29 cellular contexts compared by ENCODE assay signal in the genomic region with DNA sequence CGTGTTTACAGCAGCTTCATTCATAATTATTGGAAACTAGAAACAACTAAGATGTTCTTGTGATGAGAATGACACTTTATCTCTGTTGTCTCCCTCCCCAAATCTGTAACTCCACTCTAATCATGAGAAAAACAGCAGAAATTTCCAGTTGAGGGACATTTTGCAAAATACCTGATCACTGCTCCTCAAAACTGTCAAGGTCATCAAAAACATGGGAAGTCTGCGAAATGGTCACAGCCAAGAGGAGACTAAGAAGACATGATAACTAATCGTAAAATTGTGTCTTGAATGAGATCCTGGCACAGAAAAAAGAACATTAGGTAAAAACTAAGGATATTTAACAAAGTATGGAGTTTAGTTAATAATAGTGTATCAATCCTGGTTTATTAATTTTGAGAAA.
"Had no signal": no experiment of that assay in that cellular context is flagged by ENCODE, and none has a peak within 500 bp of the region (broad histone marks: within the 10 kb centered on the region; RNA-seq: fewer than 3 reads in every experiment).

No MANE protein-coding gene starts in this region.

- H3K27ac ChIP-seq: stomach, suprapubic skin, testis, thoracic aorta, thyroid gland, tibial artery, tibial nerve, transverse colon, upper lobe of left lung, upper lobe of right lung, uterus, vagina had no signal

- H3K4me3 Mint-ChIP-seq: stimulated activated effector memory CD8-positive, alpha-beta T cell treated with anti-CD3 and anti-CD28 coated beads, Interleukin-12 subunit alpha, Interleukin-12 subunit beta, amount 100 ng/mL, for 72 hours; stimulated activated memory B cell treated with anti-CD40 and anti-IgM and Interleukin-4, amounts not matched to agents 10 μg/mL and 1 μg/mL and 100 μg/mL, for 72 hours; stimulated activated naive B cell treated with anti-CD40 and anti-IgM and Interleukin-4, amounts not matched to agents 10 μg/mL and 1 μg/mL and 100 μg/mL, for 72 hours; stimulated activated naive CD8-positive, alpha-beta T cell treated with anti-CD3 and anti-CD28 coated beads, Interleukin-15, amount 100 ng/mL, for 72 hours; stimulated activated naive CD8-positive, alpha-beta T cell treated with anti-CD3 and anti-CD28 coated beads, Interleukin-15, Interleukin-2, amounts not matched to agents 100 ng/mL and 50 ng/mL, for 24 hours; type B pancreatic cell had no signal

- H3K27me3 ChIP-seq: suprapubic skin, testis, thyroid gland, tibial nerve, transverse colon, upper lobe of left lung, upper lobe of right lung, uterus, vagina had no signal

- H3K36me3 ChIP-seq: stomach, suprapubic skin, thoracic aorta, thyroid gland, tibial artery, tibial nerve, transverse colon, upper lobe of left lung, upper lobe of right lung, uterus, vagina had no signal

- H3K4me3 ChIP-seq: stomach, suprapubic skin, testis, thoracic aorta, thyroid gland, tibial artery, tibial nerve, transverse colon, upper lobe of left lung, upper lobe of right lung, uterus, vagina had no signal

- H3K27ac Mint-ChIP-seq: stimulated activated effector memory CD8-positive, alpha-beta T cell treated with anti-CD3 and anti-CD28 coated beads, Interleukin-12 subunit alpha, Interleukin-12 subunit beta, amount 100 ng/mL, for 72 hours; stimulated activated memory B cell treated with anti-CD40 and anti-IgM and Interleukin-4, amounts not matched to agents 10 μg/mL and 1 μg/mL and 100 μg/mL, for 72 hours; stimulated activated naive B cell treated with anti-CD40 and anti-IgM and Interleukin-4, amounts not matched to agents 10 μg/mL and 1 μg/mL and 100 μg/mL, for 72 hours; stimulated activated naive CD8-positive, alpha-beta T cell treated with anti-CD3 and anti-CD28 coated beads, Interleukin-15, amount 100 ng/mL, for 72 hours; stimulated activated naive CD8-positive, alpha-beta T cell treated with anti-CD3 and anti-CD28 coated beads, Interleukin-15, Interleukin-2, amounts not matched to agents 100 ng/mL and 50 ng/mL, for 24 hours; type B pancreatic cell had no signal

- H3K27me3 Mint-ChIP-seq: stimulated activated memory B cell treated with anti-CD40 and anti-IgM and Interleukin-4, amounts not matched to agents 10 μg/mL and 1 μg/mL and 100 μg/mL, for 72 hours; stimulated activated naive B cell treated with anti-CD40 and anti-IgM and Interleukin-4, amounts not matched to agents 10 μg/mL and 1 μg/mL and 100 μg/mL, for 72 hours; stimulated activated naive CD8-positive, alpha-beta T cell treated with anti-CD3 and anti-CD28 coated beads, Interleukin-15, amount 100 ng/mL, for 72 hours; stimulated activated naive CD8-positive, alpha-beta T cell treated with anti-CD3 and anti-CD28 coated beads, Interleukin-15, Interleukin-2, amounts not matched to agents 100 ng/mL and 50 ng/mL, for 24 hours had no signal

- H3K9me3 ChIP-seq: stomach, suprapubic skin, testis, thoracic aorta, thyroid gland, tibial artery, tibial nerve, transverse colon, upper lobe of left lung, upper lobe of right lung, uterus, vagina had no signal

- FAIRE-seq: urothelium cell line had no signal

- H3K4me1 Mint-ChIP-seq: stimulated activated effector memory CD8-positive, alpha-beta T cell treated with anti-CD3 and anti-CD28 coated beads, Interleukin-12 subunit alpha, Interleukin-12 subunit beta, amount 100 ng/mL, for 72 hours; stimulated activated memory B cell treated with anti-CD40 and anti-IgM and Interleukin-4, amounts not matched to agents 10 μg/mL and 1 μg/mL and 100 μg/mL, for 72 hours; stimulated activated naive B cell treated with anti-CD40 and anti-IgM and Interleukin-4, amounts not matched to agents 10 μg/mL and 1 μg/mL and 100 μg/mL, for 72 hours; stimulated activated naive CD8-positive, alpha-beta T cell treated with anti-CD3 and anti-CD28 coated beads, Interleukin-15, amount 100 ng/mL, for 72 hours had no signal

- ATAC-seq: stimulated activated effector memory CD8-positive, alpha-beta T cell treated with anti-CD3 and anti-CD28 coated beads, Interleukin-12 subunit alpha, Interleukin-12 subunit beta, amount 100 ng/mL, for 72 hours; stimulated activated memory B cell treated with anti-CD40 and anti-IgM and Interleukin-4, amounts not matched to agents 10 μg/mL and 1 μg/mL and 100 μg/mL, for 72 hours; stimulated activated naive B cell treated with anti-CD40 and anti-IgM and Interleukin-4, amounts not matched to agents 10 μg/mL and 1 μg/mL and 100 μg/mL, for 72 hours; stimulated activated naive CD8-positive, alpha-beta T cell treated with anti-CD3 and anti-CD28 coated beads, Interleukin-15, amount 100 ng/mL, for 72 hours; stimulated activated naive CD8-positive, alpha-beta T cell treated with anti-CD3 and anti-CD28 coated beads, Interleukin-15, Interleukin-2, amounts not matched to agents 100 U/mL and 50 U/mL, for 24 hours; upper lobe of right lung had no signal

- DNase-seq: stimulated activated CD4-positive, alpha-beta T cell treated with anti-CD3 and anti-CD28 coated beads, Interleukin-2, amount 100 ng/mL, for 48 hours; stimulated activated CD4-positive, alpha-beta T cell treated with anti-CD3 and anti-CD28 coated beads, Interleukin-4, amount 100 ng/mL, for 1 hour; stimulated activated CD4-positive, alpha-beta T cell treated with anti-CD3 and anti-CD28 coated beads, Interleukin-4, amount 100 ng/mL, for 24 hours; stimulated activated CD4-positive, alpha-beta T cell treated with anti-CD3 and anti-CD28 coated beads, Interleukin-4, amount 100 ng/mL, for 4 hours; stimulated activated CD8-positive, alpha-beta memory T cell treated with anti-CD3 and anti-CD28 coated beads, Interleukin-4, amount 100 ng/mL, for 48 hours; stimulated activated naive B cell treated with anti-CD40 and anti-IgM and Interleukin-4, amounts not matched to agents 10 μg/mL and 1 μg/mL and 100 μg/mL, for 72 hours; stimulated activated naive CD4-positive, alpha-beta T cell; stimulated activated naive CD4-positive, alpha-beta T cell treated with Interleukin-2 at 50 U/mL for 16 hours; stimulated activated naive CD8-positive, alpha-beta T cell treated with anti-CD3 and anti-CD28 coated beads, Interleukin-15, amount 100 ng/mL, for 72 hours; stimulated activated naive CD8-positive, alpha-beta T cell treated with anti-CD3 and anti-CD28 coated beads, Interleukin-15, Interleukin-2, amounts not matched to agents 100 U/mL and 50 U/mL, for 24 hours; stomach; substantia nigra; testis; thyroid gland; tibial artery; transverse colon; trophoblast cell; upper lobe of left lung; upper lobe of right lung; uterus had no signal

- H3K36me3 Mint-ChIP-seq: stimulated activated effector memory CD8-positive, alpha-beta T cell treated with anti-CD3 and anti-CD28 coated beads, Interleukin-12 subunit alpha, Interleukin-12 subunit beta, amount 100 ng/mL, for 72 hours; stimulated activated memory B cell treated with anti-CD40 and anti-IgM and Interleukin-4, amounts not matched to agents 10 μg/mL and 1 μg/mL and 100 μg/mL, for 72 hours; stimulated activated naive B cell treated with anti-CD40 and anti-IgM and Interleukin-4, amounts not matched to agents 10 μg/mL and 1 μg/mL and 100 μg/mL, for 72 hours; type B pancreatic cell had no signal

- H3K4me1 ChIP-seq: stomach, suprapubic skin, testis, thyroid gland, tibial artery, tibial nerve, transverse colon, upper lobe of left lung, upper lobe of right lung, uterus, vagina had no signal

- H3K9me3 Mint-ChIP-seq: stimulated activated effector memory CD8-positive, alpha-beta T cell treated with anti-CD3 and anti-CD28 coated beads, Interleukin-12 subunit alpha, Interleukin-12 subunit beta, amount 100 ng/mL, for 72 hours; stimulated activated naive CD8-positive, alpha-beta T cell treated with anti-CD3 and anti-CD28 coated beads, Interleukin-15, Interleukin-2, amounts not matched to agents 100 ng/mL and 50 ng/mL, for 24 hours; type B pancreatic cell had no signal
